Comparison of ENCODE assay signal across 21 cellular contexts in genomic region chr1:93612510-93612909, GRCh38.
DNase-seq lines count a peak whose midpoint lies in the region; ATAC-seq and TF ChIP-seq lines count a peak whose summit lies in the region.
"Had no signal": no experiment of that assay in that cellular context is flagged by ENCODE, and none has a peak within 500 bp of the region (broad histone marks: within the 10 kb centered on the region; RNA-seq: fewer than 3 reads in every experiment).

No MANE protein-coding gene starts in this region.

- no peak overlapping the region for H4K91ac ChIP-seq in mesenchymal stem cell (ENCODE audit: low read length)

- no peak overlapping the region for H3K4ac ChIP-seq in mesenchymal stem cell (ENCODE audit: low read depth in 1 of 2, low read length in 2 of 2)

- H2BK5ac ChIP-seq in mesenchymal stem cell (ENCODE audit: low read depth, low read length, poor library complexity, severe bottlenecking) = no peak overlapping the region

- H4K8ac ChIP-seq in mesenchymal stem cell (ENCODE audit: low read length) = no peak overlapping the region

- 81% methylated on average over 3 of the region's 3 CpGs for WGBS in mesenchymal stem cell

- peak overlapping the region; percentile 80 for H3K9ac ChIP-seq in mesenchymal stem cell (ENCODE audit: low read length)

- H3K4me3 ChIP-seq in mesenchymal stem cell (ENCODE audit: insufficient read depth in 1 of 2, low read depth in 1 of 2, low read length in 2 of 2) = no peak overlapping the region

- CTCF ChIA-PET in MCF 10A (lab: Yijun Ruan, JAX) = interaction anchor here (3.0 kb wide), 1 partner anchor 201 kb away, joined by 14 read pairs; no protein-coding TSS in a partner anchor

- H2AFZ ChIP-seq in mesenchymal stem cell (ENCODE audit: low read depth, low read length) = no peak overlapping the region

- no peak overlapping the region for H2BK120ac ChIP-seq in mesenchymal stem cell (ENCODE audit: low read depth, low read length)

- no peak overlapping the region for H3K18ac ChIP-seq in mesenchymal stem cell (ENCODE audit: low read depth in 1 of 2, low read length in 2 of 2)

- H3K4me3 Mint-ChIP-seq in MCF 10A (ENCODE audit: unreplicated experiment) = no peak overlapping the region
- H3K4me3 Mint-ChIP-seq: activated naive CD4-positive, alpha-beta T cell treated with anti-CD3 and anti-CD28 coated beads, Interleukin-2, amount 10 ng/mL, durations not matched to agents 7 days and 5 days; dendritic cell treated with granulocyte-macrophage colony-stimulating factor and Interleukin-4, amounts not matched to agents 40 ng/mL and 50 ng/mL, for 4 days had no signal

- intact Hi-C loops in MCF 10A (cut with micrococcal nuclease) = no loop called here

- H3K14ac ChIP-seq in mesenchymal stem cell (ENCODE audit: low read length in 2 of 2) = no peak overlapping the region

- H3K27me3 ChIP-seq in mesenchymal stem cell (ENCODE audit: control insufficient read depth in 1 of 2, insufficient read depth in 1 of 2, low read length in 2 of 2) = no peaks in the 10 kb centered on the region
- H3K27me3 ChIP-seq: neutrophil, sigmoid colon had no signal

- no peak overlapping the region for H3K27ac ChIP-seq in mesenchymal stem cell (ENCODE audit: low read length, poor library complexity, severe bottlenecking)
- peak overlapping the region; percentile 31 for H3K27ac ChIP-seq in temporal lobe (ENCODE audit: low read depth, low read length)
- H3K27ac ChIP-seq: 22Rv1, neutrophil had no signal

- no peak overlapping the region for H3K4me2 ChIP-seq in mesenchymal stem cell (ENCODE audit: low read length, poor library complexity, severe bottlenecking)

- POLR2A ChIA-PET in MCF 10A (lab: Yijun Ruan, JAX) = interaction anchor here (0.6 to 1.4 kb wide), 2 partner anchors 14 to 19 kb away, joined by 3 to 4 read pairs; no protein-coding TSS in a partner anchor

- no peaks in the 10 kb centered on the region for H3K9me3 ChIP-seq in mesenchymal stem cell (ENCODE audit: control insufficient read depth, low read length)
- H3K9me3 ChIP-seq: neutrophil, sigmoid colon had no signal

- H3K23ac ChIP-seq in mesenchymal stem cell (ENCODE audit: low read length in 2 of 2) = no peak overlapping the region

- peak; percentile 49 for DNase-seq in DMS53 (lab: John Stamatoyannopoulos, UW)
- no peak for DNase-seq in DMS53 treated with DMSO at 0.1 percent for 48 hours (lab: John Stamatoyannopoulos, UW; ENCODE audit: unreplicated experiment)
- no peak for DNase-seq in MCF 10A (ENCODE audit: unreplicated experiment)
- DNase-seq in mesenchymal stem cell = no peak
- no peak for DNase-seq in ecto neural progenitor cell (ENCODE audit: low spot score)
- DNase-seq: activated naive CD4-positive, alpha-beta T cell treated with anti-CD3 and anti-CD28 coated beads, Interleukin-2, amount 10 ng/mL, durations not matched to agents 7 days and 5 days; activated T-cell treated with anti-CD3 and anti-CD28 coated beads for 4 hours; C1 segment of cervical spinal cord; DMS153; erythroblast; H7; KBM-7; NCI-H1092; NCI-H526; sigmoid colon had no signal

- peaks cover 5 to 17% of the 10 kb centered on the region in 2 experiments for H3K36me3 ChIP-seq in mesenchymal stem cell (ENCODE audit: control insufficient read depth in 1 of 2, insufficient read depth in 2 of 2, low read depth in 1 of 2, low read length in 2 of 2)
- H3K36me3 ChIP-seq: neutrophil, sigmoid colon had no signal

- no peak overlapping the region for H2BK12ac ChIP-seq in mesenchymal stem cell (ENCODE audit: low read length in 2 of 2)

- no peaks in the 10 kb centered on the region for H3K27me3 Mint-ChIP-seq in MCF 10A (ENCODE audit: insufficient read depth, unreplicated experiment)
- H3K27me3 Mint-ChIP-seq: dendritic cell treated with granulocyte-macrophage colony-stimulating factor and Interleukin-4, amounts not matched to agents 40 ng/mL and 50 ng/mL, for 4 days had no signal

- no peak overlapping the region for H2AK5ac ChIP-seq in mesenchymal stem cell (ENCODE audit: low read length, severe bottlenecking)

- H2BK15ac ChIP-seq in mesenchymal stem cell (ENCODE audit: low read depth, poor library complexity, severe bottlenecking) = no peak overlapping the region

- H3K79me1 ChIP-seq in mesenchymal stem cell (replicated peaks; ENCODE audit: low read length, poor library complexity, severe bottlenecking) = peaks cover 9% of the 10 kb centered on the region

- H3K4me1 Mint-ChIP-seq in MCF 10A (ENCODE audit: insufficient read depth, unreplicated experiment) = peaks cover 68% of the 10 kb centered on the region

- BruUV-seq in MCF 10A (replicated peaks; lab: Mats Ljungman, UMichigan) = no TSS peak

- H3K9me3 Mint-ChIP-seq in MCF 10A (ENCODE audit: unreplicated experiment) = no peaks in the 10 kb centered on the region
- H3K9me3 Mint-ChIP-seq: activated naive CD4-positive, alpha-beta T cell treated with anti-CD3 and anti-CD28 coated beads, Interleukin-2, amount 10 ng/mL, durations not matched to agents 7 days and 5 days; dendritic cell treated with granulocyte-macrophage colony-stimulating factor and Interleukin-4, amounts not matched to agents 40 ng/mL and 50 ng/mL, for 4 days had no signal

- peak overlapping the region; percentile 97 for H3K27ac Mint-ChIP-seq in MCF 10A (ENCODE audit: low read depth, unreplicated experiment)
- H3K27ac Mint-ChIP-seq: activated naive CD4-positive, alpha-beta T cell treated with anti-CD3 and anti-CD28 coated beads, Interleukin-2, amount 10 ng/mL, durations not matched to agents 7 days and 5 days had no signal

- ATAC-seq in GM18909 (IDR thresholded peaks at IDR 0.05; ENCODE audit: poor library complexity, unreplicated experiment) = no peak
- ATAC-seq in GM18868 (IDR thresholded peaks at IDR 0.05; ENCODE audit: unreplicated experiment) = no peak

- TF ChIP-seq CTCF in MCF 10A (IDR thresholded peaks at IDR 0.05; ENCODE audit: unreplicated experiment) = no peak

- peaks cover 52% of the 10 kb centered on the region for H3K4me1 ChIP-seq in mesenchymal stem cell (ENCODE audit: control insufficient read depth, insufficient read depth, low read depth, low read length)

- H3K36me3 Mint-ChIP-seq in MCF 10A (ENCODE audit: insufficient read depth, unreplicated experiment) = peaks cover 37% of the 10 kb centered on the region
- H3K36me3 Mint-ChIP-seq: activated naive CD4-positive, alpha-beta T cell treated with anti-CD3 and anti-CD28 coated beads, Interleukin-2, amount 10 ng/mL, durations not matched to agents 7 days and 5 days had no signal
